ENCODE assay signal across 8 cellular contexts in genomic region chr7:23680417-23681405, GRCh38. TPM values are rescaled to one million over a fixed set of nuclear protein-coding genes. Genes with fewer than 3 reads are reported as not detected.
DNase-seq lines count a peak whose midpoint lies in the region; ATAC-seq lines count a peak whose summit lies in the region.

No MANE protein-coding gene starts in this region.

- peak; percentile 24 for ATAC-seq in GM19324 (IDR thresholded peaks at IDR 0.05; ENCODE audit: low FRiP score, unreplicated experiment)
- ATAC-seq in HG03571 (IDR thresholded peaks at IDR 0.05; ENCODE audit: unreplicated experiment): peak; percentile 24

- peak; percentile 76 for DNase-seq in Ammon's horn (ENCODE audit: low spot score)
- peak; percentile 82 for DNase-seq in SK-N-DZ (ENCODE audit: low spot score)
- peak; percentile 70 for DNase-seq in astrocyte of the hippocampus (ENCODE audit: low read depth, low spot score)
- DNase-seq in hippocampal formation (lab: John Stamatoyannopoulos, UW): peak; percentile 32 to 42
- peak; percentile 34 for DNase-seq in putamen (ENCODE audit: low spot score)
- DNase-seq in NK-92 treated with Interleukin-12 subunit alpha and Interleukin-12 subunit beta, amount 100 ng/mL, for 24 hours (lab: John Stamatoyannopoulos, UW): no peak

RNA-seq across cellular contexts. Expression of gene FAM221A, which starts 0.7 kb away (rescaled TPM):
- 23.4 and 32.7 TPM in 2 replicates for polyA plus RNA-seq in SK-N-DZ (2014; cell fraction: cytosol; rRNA removed)
- polyA plus RNA-seq in SK-N-DZ (2014; cell fraction: nucleus; rRNA removed): 17.8 and 21.5 TPM in 2 replicates

RNA-seq across cellular contexts. Expression of gene STK31, which starts 29.3 kb away (rescaled TPM):
- not detected in 2 replicates for polyA plus RNA-seq in SK-N-DZ (2014; cell fraction: cytosol; rRNA removed)
- 1.1 and 1.9 TPM in 2 replicates for polyA plus RNA-seq in SK-N-DZ (2014; cell fraction: nucleus; rRNA removed)
